Comparison of ENCODE assay signal across 18 cellular contexts in genomic region chr11:1560618-1561251, GRCh38. TPM values are rescaled to one million over a fixed set of nuclear protein-coding genes. Genes with fewer than 3 reads are reported as not detected.
DNase-seq lines count a peak whose midpoint lies in the region; ATAC-seq and TF ChIP-seq lines count a peak whose summit lies in the region.
"Had no signal": no experiment of that assay in that cellular context is flagged by ENCODE, and none has a peak within 500 bp of the region (broad histone marks: within the 10 kb centered on the region; RNA-seq: fewer than 3 reads in every experiment).

No MANE protein-coding gene starts in this region.

- TF ChIP-seq CTCF in C4-2B (conservative IDR thresholded peaks at IDR 0.05) (no peak), Panc1 (IDR thresholded peaks at IDR 0.05) (no peak), foreskin keratinocyte (conservative IDR thresholded peaks at IDR 0.05) (peak; percentile 21), GM13976 (IDR thresholded peaks at IDR 0.05; ENCODE audit: borderline replicate concordance, control extremely low read depth, extremely low read depth, insufficient read depth, missing control alignments) (no peak), MM.1S (IDR thresholded peaks at IDR 0.05; ENCODE audit: low read length) (no peak)

- H3K79me2 ChIP-seq in MM.1S (ENCODE audit: low read length): no peaks in the 10 kb centered on the region

- no peak overlapping the region for H2AFZ ChIP-seq in MM.1S (ENCODE audit: low read length)

- ATAC-seq in Panc1 (peak; percentile 25; the same call in 1 of the 2 replicates), foreskin keratinocyte (no peak), HG03342 (IDR thresholded peaks at IDR 0.05; ENCODE audit: unreplicated experiment) (no peak)
- ATAC-seq: activated naive CD4-positive, alpha-beta T cell treated with anti-CD3 and anti-CD28 coated beads, Interleukin-2, amount 50 U/mL, for 72 hours; CD8-positive, alpha-beta T cell; right cardiac atrium had no signal

- peak overlapping the region in 2 of 3 donors; percentile 16 to 84 for H3K9ac ChIP-seq in skeletal muscle tissue (ENCODE audit: low read depth in 1 of 3, low read length in 3 of 3)
- no peak overlapping the region for H3K9ac ChIP-seq in MM.1S (ENCODE audit: low read length)

- H3K4me1 ChIP-seq in Panc1 (ENCODE audit: control insufficient read depth, insufficient read depth, low read length) (peaks cover 17% of the 10 kb centered on the region), foreskin keratinocyte (peaks cover 4% of the 10 kb centered on the region), skeletal muscle tissue (ENCODE audit: control insufficient read depth in 3 of 3, insufficient read depth in 3 of 3, low read length in 3 of 3) (peaks cover 17 to 59% (median 58%) of the 10 kb centered on the region in 3 donors), MM.1S (ENCODE audit: low read length) (no peaks in the 10 kb centered on the region)

- H3K27me3 ChIP-seq in Panc1 (ENCODE audit: control insufficient read depth, insufficient read depth, low read length) (no peaks in the 10 kb centered on the region), foreskin keratinocyte (peaks cover 10% of the 10 kb centered on the region), skeletal muscle tissue (ENCODE audit: control insufficient read depth in 3 of 3, insufficient read depth in 3 of 3, low read length in 3 of 3) (no peaks in the 10 kb centered on the region), MM.1S (replicated peaks; ENCODE audit: insufficient read depth, low read length) (peaks cover 64% of the 10 kb centered on the region)

- no peaks in the 10 kb centered on the region for H4K20me1 ChIP-seq in MM.1S (ENCODE audit: insufficient read depth, low read length)

- in situ Hi-C loops in Panc1 (cut with HindIII; ENCODE audit: low pct_unique_long_range_greater_than_20kb, low sequenced_read_pairs): no loop called here
- in situ Hi-C loops in GM13976 (cut with MboI; ENCODE audit: low sequenced_read_pairs, unreplicated experiment): no loop called here

- H3K9me2 ChIP-seq in MM.1S (replicated peaks; ENCODE audit: insufficient read depth, low read length): no peaks in the 10 kb centered on the region

- no TSS peak for BruUV-seq in Panc1 (replicated peaks; lab: Mats Ljungman, UMichigan)

- intact Hi-C loops in Panc1 (cut with micrococcal nuclease; ENCODE audit: unreplicated experiment): no loop called here

- CTCF ChIA-PET in Panc1 (lab: Charles Lee): interaction anchor here (1.4 kb wide), 1 partner anchor 14 kb away, joined by 10 read pairs; no protein-coding TSS in a partner anchor

- POLR2A ChIA-PET in Panc1 (lab: Charles Lee): no interaction called here

- no peak overlapping the region for H3K4me3 ChIP-seq in Panc1 (ENCODE audit: low read depth in 2 of 2, low read length in 2 of 2)
- peak overlapping the region in 1 of 3 donors; percentile 22 for H3K4me3 ChIP-seq in skeletal muscle tissue (ENCODE audit: low read length in 3 of 3)
- H3K4me3 ChIP-seq in MM.1S (ENCODE audit: low read length): no peak overlapping the region
- H3K4me3 ChIP-seq: heart right ventricle had no signal

- H3K9me3 ChIP-seq in Panc1 (ENCODE audit: control insufficient read depth, insufficient read depth, low read depth, low read length) (no peaks in the 10 kb centered on the region), skeletal muscle tissue (ENCODE audit: control insufficient read depth in 3 of 3, low read length in 3 of 3) (no peaks in the 10 kb centered on the region), MM.1S (replicated peaks; ENCODE audit: insufficient read depth, low read length) (no peaks in the 10 kb centered on the region)
- H3K9me3 ChIP-seq: heart right ventricle had no signal

- no peaks in the 10 kb centered on the region for H3K36me3 ChIP-seq in Panc1 (ENCODE audit: control insufficient read depth, insufficient read depth, low read length)
- H3K36me3 ChIP-seq in skeletal muscle tissue (ENCODE audit: control insufficient read depth in 3 of 3, insufficient read depth in 3 of 3, low read length in 3 of 3): peaks cover 2 to 51% (median 16%) of the 10 kb centered on the region in 3 donors
- H3K36me3 ChIP-seq in MM.1S (replicated peaks; ENCODE audit: insufficient read depth, low read length): no peaks in the 10 kb centered on the region

- no peaks in the 10 kb centered on the region for H3F3A ChIP-seq in MM.1S (ENCODE audit: insufficient read depth, low read length)

- DNase-seq in Panc1 (ENCODE audit: low read depth, low spot score) (no peak), foreskin keratinocyte (no peak), amniotic stem cell (lab: John Stamatoyannopoulos, UW) (no peak), GM13976 (ENCODE audit: low spot score) (no peak), MM.1S (no peak)
- DNase-seq: heart right ventricle; NCI-H1417 treated with DMSO at 0.1 percent for 48 hours; NCI-H2107; stimulated activated CD4-positive, alpha-beta T cell treated with anti-CD3 and anti-CD28 coated beads, Interleukin-15, amount 100 ng/mL, for 24 hours had no signal

- no peak overlapping the region for H3K4me2 ChIP-seq in MM.1S (ENCODE audit: low read depth, low read length)

- H3K27ac ChIP-seq in C4-2B: peak overlapping the region; percentile 98; the same call in 1 of the 2 replicates
- H3K27ac ChIP-seq in Panc1 (ENCODE audit: low read length): no peak overlapping the region
- no peak overlapping the region for H3K27ac ChIP-seq in foreskin keratinocyte
- H3K27ac ChIP-seq in skeletal muscle tissue (ENCODE audit: low read depth, low read length): no peak overlapping the region
- H3K27ac ChIP-seq in MM.1S (ENCODE audit: low read length): no peak overlapping the region

RNA-seq across cellular contexts. Expression of gene DUSP8, which starts 11.3 kb away (rescaled TPM):
- total RNA-seq in Panc1 (2021; ENCODE audit: unreplicated experiment): 5.5 TPM
- polyA plus RNA-seq in Panc1 (2012; ENCODE audit: insufficient read length): 8.9 TPM
- total RNA-seq in foreskin keratinocyte: 0.71 and 0.88 TPM in 2 replicates
- 0.90 and 1.3 TPM in 2 replicates for polyA plus RNA-seq in foreskin keratinocyte
- total RNA-seq in skeletal muscle tissue: 0.52 TPM

RNA-seq across cellular contexts. Expression of gene KRTAP5-1, which starts 24.3 kb away (rescaled TPM):
- total RNA-seq in Panc1 (2021; ENCODE audit: unreplicated experiment) (not detected), foreskin keratinocyte (not detected in 2 replicates), skeletal muscle tissue (not detected)
- polyA plus RNA-seq in Panc1 (2012; ENCODE audit: insufficient read length): 1.0 TPM
- polyA plus RNA-seq in foreskin keratinocyte: not detected in 2 replicates
- total RNA-seq: activated CD8-positive, alpha-beta memory T cell treated with anti-CD3 and anti-CD28 coated beads for 36 hours; activated naive CD4-positive, alpha-beta T cell treated with anti-CD3 and anti-CD28 coated beads, Interleukin-2, amount 50 U/mL, for 72 hours; CD8-positive, alpha-beta T cell; heart right ventricle; NCI-H460; right cardiac atrium had no signal
- polyA plus RNA-seq: heart right ventricle, right cardiac atrium, thymus had no signal

RNA-seq across cellular contexts. Expression of gene KRTAP5-2, which starts 37.4 kb away (rescaled TPM):
- total RNA-seq in Panc1 (2021; ENCODE audit: unreplicated experiment) (not detected), foreskin keratinocyte (not detected in 2 replicates), skeletal muscle tissue (not detected)
- polyA plus RNA-seq in Panc1 (2012; ENCODE audit: insufficient read length): not detected
- not detected in 2 replicates for polyA plus RNA-seq in foreskin keratinocyte
- total RNA-seq: activated CD8-positive, alpha-beta memory T cell treated with anti-CD3 and anti-CD28 coated beads for 36 hours; activated naive CD4-positive, alpha-beta T cell treated with anti-CD3 and anti-CD28 coated beads, Interleukin-2, amount 50 U/mL, for 72 hours; CD8-positive, alpha-beta T cell; heart right ventricle; NCI-H460; right cardiac atrium had no signal
- polyA plus RNA-seq: right cardiac atrium had no signal

RNA-seq across cellular contexts. Expression of gene KRTAP5-3, which starts 47.5 kb away (rescaled TPM):
- total RNA-seq in Panc1 (2021; ENCODE audit: unreplicated experiment) (not detected), foreskin keratinocyte (not detected in 2 replicates), skeletal muscle tissue (not detected)
- not detected for polyA plus RNA-seq in Panc1 (2012; ENCODE audit: insufficient read length)
- polyA plus RNA-seq in foreskin keratinocyte: not detected in 2 replicates
- total RNA-seq: activated CD8-positive, alpha-beta memory T cell treated with anti-CD3 and anti-CD28 coated beads for 36 hours; activated naive CD4-positive, alpha-beta T cell treated with anti-CD3 and anti-CD28 coated beads, Interleukin-2, amount 50 U/mL, for 72 hours; CD8-positive, alpha-beta T cell; heart right ventricle; NCI-H460; right cardiac atrium had no signal
- polyA plus RNA-seq: heart right ventricle, right cardiac atrium had no signal
